ENCODE assay signal across 22 cellular contexts in genomic region chr11:17423533-17424310, GRCh38. TPM values are rescaled to one million over a fixed set of nuclear protein-coding genes. Genes with fewer than 3 reads are reported as not detected.
DNase-seq lines count a peak whose midpoint lies in the region; ATAC-seq and TF ChIP-seq lines count a peak whose summit lies in the region.
"Had no signal": no experiment of that assay in that cellular context is flagged by ENCODE, and none has a peak within 500 bp of the region (broad histone marks: within the 10 kb centered on the region; RNA-seq: fewer than 3 reads in every experiment).

No MANE protein-coding gene starts in this region.

- H3K9me3 Mint-ChIP-seq in mesothelial cell of epicardium: no peaks in the 10 kb centered on the region
- H3K9me3 Mint-ChIP-seq: CD4-positive, CD25-positive, alpha-beta regulatory T cell; H9 had no signal

- no peak overlapping the region for H3K4me3 Mint-ChIP-seq in mesothelial cell of epicardium
- H3K4me3 Mint-ChIP-seq: activated CD8-positive, alpha-beta T cell treated with anti-CD3 and anti-CD28 coated beads, Interleukin-2, amount 10 ng/mL, durations not matched to agents 7 days and 5 days; CD4-positive, CD25-positive, alpha-beta regulatory T cell; H9 had no signal

- no peak overlapping the region for H3K27ac Mint-ChIP-seq in mesothelial cell of epicardium
- H3K27ac Mint-ChIP-seq: activated CD8-positive, alpha-beta T cell treated with anti-CD3 and anti-CD28 coated beads, Interleukin-2, amount 10 ng/mL, durations not matched to agents 7 days and 5 days; CD4-positive, CD25-positive, alpha-beta regulatory T cell had no signal

- intact Hi-C loops in head of caudate nucleus (cut with DNase I): no loop called here

- peaks cover 84% of the 10 kb centered on the region for H3K27me3 Mint-ChIP-seq in mesothelial cell of epicardium (ENCODE audit: low read depth)

- H3K4me1 Mint-ChIP-seq in mesothelial cell of epicardium: peaks cover under 1% of the 10 kb centered on the region

- no peak for ATAC-seq in HG03095 (IDR thresholded peaks at IDR 0.05; ENCODE audit: unreplicated experiment)
- ATAC-seq: activated CD8-positive, alpha-beta T cell treated with anti-CD3 and anti-CD28 coated beads, Interleukin-2, amount 10 ng/mL, durations not matched to agents 7 days and 5 days; stimulated activated naive CD8-positive, alpha-beta T cell treated with anti-CD3 and anti-CD28 coated beads, Interleukin-15, Interleukin-2, amounts not matched to agents 100 U/mL and 50 U/mL, for 24 hours had no signal

- peak; percentile 85 for DNase-seq in DMS53 treated with DMSO at 0.1 percent for 48 hours (lab: John Stamatoyannopoulos, UW; ENCODE audit: unreplicated experiment)
- DNase-seq in NCI-H69 (lab: John Stamatoyannopoulos, UW): peak; percentile 9
- DNase-seq in head of caudate nucleus: peak in 39 of 42 donors; percentile 19 to 87 (median 60)
- DNase-seq in renal cortical epithelial cell (ENCODE audit: low read depth): peak; percentile 11
- DNase-seq in activated effector memory CD4-positive, alpha-beta T cell treated with Interleukin-2 at 50 U/mL for 16 hours: no peak
- no peak for DNase-seq in mesothelial cell of epicardium (ENCODE audit: low spot score in 2 of 2, unreplicated experiment in 2 of 2)
- DNase-seq in stimulated activated naive CD4-positive, alpha-beta T cell (lab: John Stamatoyannopoulos, UW): no peak
- DNase-seq: activated CD4-positive, CD25-positive, alpha-beta regulatory T cell; activated CD8-positive, alpha-beta T cell treated with anti-CD3 and anti-CD28 coated beads, Interleukin-2, amount 10 ng/mL, durations not matched to agents 7 days and 5 days; activated naive CD4-positive, alpha-beta T cell; activated T-cell treated with anti-CD3 and anti-CD28 coated beads, Interleukin-2, amount 50 U/mL, for 1 hour; DMS79 treated with DMSO at 0.1 percent for 48 hours; H9; NCI-H345; NK-92 treated with Interleukin-12 subunit alpha and Interleukin-12 subunit beta, amount 100 ng/mL, for 24 hours; stimulated activated naive CD8-positive, alpha-beta T cell treated with anti-CD3 and anti-CD28 coated beads, Interleukin-15, Interleukin-2, amounts not matched to agents 100 U/mL and 50 U/mL, for 24 hours; T1000; tibial artery had no signal

- no peak for TF ChIP-seq CTCF in mesothelial cell of epicardium (IDR thresholded peaks at IDR 0.05; ENCODE audit: unreplicated experiment)

- H3K36me3 Mint-ChIP-seq in mesothelial cell of epicardium: no peaks in the 10 kb centered on the region
- H3K36me3 Mint-ChIP-seq: CD4-positive, CD25-positive, alpha-beta regulatory T cell had no signal

RNA-seq across cellular contexts. Expression of gene KCNJ11, which starts 35.3 kb away (rescaled TPM):
- 0.25 and 0.35 TPM in 2 replicates for total RNA-seq in renal cortical epithelial cell
- 2.0 to 3.0 TPM (median 2.1 TPM) in 3 replicates for total RNA-seq in mesothelial cell of epicardium
- total RNA-seq: CD4-positive, CD25-positive, alpha-beta regulatory T cell; fibroblast of villous mesenchyme had no signal

RNA-seq across cellular contexts. Expression of gene ABCC8, which starts 52.9 kb away (rescaled TPM):
- total RNA-seq in renal cortical epithelial cell (not detected in 2 replicates), mesothelial cell of epicardium (not detected in 3 replicates)
- total RNA-seq: CD4-positive, CD25-positive, alpha-beta regulatory T cell; dermis microvascular lymphatic vessel endothelial cell; fibroblast of villous mesenchyme had no signal

Comparison
In these comparisons a context has a peak if more than half of its experiments do, and no peak if none do; other contexts are left out.
1. DNase-seq: peak in DMS53 treated with DMSO at 0.1 percent for 48 hours (single experiment), NCI-H69 (single experiment), head of caudate nucleus (39 of 42) and renal cortical epithelial cell (single experiment); none in activated effector memory CD4-positive, alpha-beta T cell treated with Interleukin-2 at 50 U/mL for 16 hours (single experiment), mesothelial cell of epicardium (0 of 2) and stimulated activated naive CD4-positive, alpha-beta T cell (0 of 6).